17 cellular contexts compared by ENCODE assay signal in the genomic region with DNA sequence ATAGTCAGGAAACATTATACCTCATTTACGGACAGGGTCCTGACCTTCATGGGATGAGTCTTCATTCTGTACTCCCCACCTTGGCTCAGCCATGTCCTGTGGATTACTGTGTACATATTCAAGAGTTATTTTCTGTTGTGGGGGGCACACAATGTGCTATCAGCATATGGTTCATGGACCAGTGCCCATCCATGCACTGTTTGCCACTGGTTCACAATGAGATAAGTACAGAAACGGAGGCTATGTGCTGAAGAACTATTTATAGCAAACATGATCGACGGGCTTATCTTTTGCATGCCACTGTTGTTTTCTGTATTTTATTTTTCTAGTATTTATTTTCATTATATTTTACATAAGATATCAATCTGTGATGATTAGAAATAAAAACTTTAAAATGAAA. TPM values are rescaled to one million over a fixed set of nuclear protein-coding genes. Genes with fewer than 3 reads are reported as not detected.
DNase-seq lines count a peak whose midpoint lies in the region; ATAC-seq and TF ChIP-seq lines count a peak whose summit lies in the region.
"Had no signal": no experiment of that assay in that cellular context is flagged by ENCODE, and none has a peak within 500 bp of the region (broad histone marks: within the 10 kb centered on the region; RNA-seq: fewer than 3 reads in every experiment).

No MANE protein-coding gene starts in this region.

- no peak overlapping the region for H3K27ac ChIP-seq in left ventricle myocardium inferior (replicated peaks)
- H3K27ac ChIP-seq in duodenal mucosa (ENCODE audit: low read depth, low read length): peak overlapping the region; percentile 30
- no peak overlapping the region for H3K27ac ChIP-seq in mesenchymal stem cell (ENCODE audit: low read length, poor library complexity, severe bottlenecking)
- H3K27ac ChIP-seq in urinary bladder (ENCODE audit: low read depth): peak overlapping the region; percentile 56

- no peak overlapping the region for H2BK120ac ChIP-seq in mesenchymal stem cell (ENCODE audit: low read depth, low read length)

- H3K9me3 ChIP-seq in left ventricle myocardium inferior (replicated peaks) (no peaks in the 10 kb centered on the region), duodenal mucosa (ENCODE audit: control insufficient read depth in 1 of 2, low read length in 2 of 2) (no peaks in the 10 kb centered on the region), mesenchymal stem cell (ENCODE audit: control insufficient read depth, low read length) (no peaks in the 10 kb centered on the region)
- H3K9me3 ChIP-seq: Peyer's patch had no signal

- H3K27me3 ChIP-seq in left ventricle myocardium inferior (ENCODE audit: low read depth) (no peaks in the 10 kb centered on the region), duodenal mucosa (ENCODE audit: control insufficient read depth in 1 of 2, insufficient read depth in 2 of 2, low read length in 2 of 2) (no peaks in the 10 kb centered on the region), mesenchymal stem cell (ENCODE audit: control insufficient read depth in 1 of 2, insufficient read depth in 1 of 2, low read length in 2 of 2) (no peaks in the 10 kb centered on the region)
- H3K27me3 ChIP-seq: Peyer's patch had no signal

- H3K9ac ChIP-seq in duodenal mucosa (ENCODE audit: low read depth in 1 of 2, low read length in 2 of 2): no peak overlapping the region
- no peak overlapping the region for H3K9ac ChIP-seq in mesenchymal stem cell (ENCODE audit: low read length)

- no peak overlapping the region for H3K23ac ChIP-seq in mesenchymal stem cell (ENCODE audit: low read length in 2 of 2)

- intact Hi-C loops in left ventricle myocardium superior (cut with micrococcal nuclease) (no loop called here), left ventricle myocardium inferior (cut with micrococcal nuclease) (no loop called here)

- peak; percentile 60 for ATAC-seq in left ventricle myocardium superior
- no peak for ATAC-seq in GM21515 (IDR thresholded peaks at IDR 0.05; ENCODE audit: unreplicated experiment)
- no peak for ATAC-seq in HG03139 (IDR thresholded peaks at IDR 0.05; ENCODE audit: unreplicated experiment)

- no peak overlapping the region for H3K18ac ChIP-seq in mesenchymal stem cell (ENCODE audit: low read depth in 1 of 2, low read length in 2 of 2)

- H2BK15ac ChIP-seq in mesenchymal stem cell (ENCODE audit: low read depth, poor library complexity, severe bottlenecking): peak overlapping the region; percentile 62

- H2AK5ac ChIP-seq in mesenchymal stem cell (ENCODE audit: low read length, severe bottlenecking): no peak overlapping the region

- H3K36me3 ChIP-seq in left ventricle myocardium inferior (no peaks in the 10 kb centered on the region), duodenal mucosa (ENCODE audit: control insufficient read depth in 1 of 2, insufficient read depth in 2 of 2, low read length in 2 of 2) (no peaks in the 10 kb centered on the region), mesenchymal stem cell (ENCODE audit: control insufficient read depth in 1 of 2, insufficient read depth in 2 of 2, low read depth in 1 of 2, low read length in 2 of 2) (no peaks in the 10 kb centered on the region), urinary bladder (ENCODE audit: insufficient read depth) (no peaks in the 10 kb centered on the region)
- H3K36me3 ChIP-seq: Peyer's patch had no signal

- H4K91ac ChIP-seq in mesenchymal stem cell (ENCODE audit: low read length): no peak overlapping the region

- no peak overlapping the region for H2BK5ac ChIP-seq in mesenchymal stem cell (ENCODE audit: low read depth, low read length, poor library complexity, severe bottlenecking)

- H3K4ac ChIP-seq in mesenchymal stem cell (ENCODE audit: low read depth in 1 of 2, low read length in 2 of 2): no peak overlapping the region

- H2AFZ ChIP-seq in mesenchymal stem cell (ENCODE audit: low read depth, low read length): no peak overlapping the region

- TF ChIP-seq CTCF in left ventricle myocardium inferior (IDR thresholded peaks at IDR 0.05; ENCODE audit: borderline replicate concordance): no peak

- H4K8ac ChIP-seq in mesenchymal stem cell (ENCODE audit: low read length): no peak overlapping the region

- H3K4me2 ChIP-seq in mesenchymal stem cell (ENCODE audit: low read length, poor library complexity, severe bottlenecking): no peak overlapping the region

- no peak overlapping the region for H2BK12ac ChIP-seq in mesenchymal stem cell (ENCODE audit: low read length in 2 of 2)

- H3K79me1 ChIP-seq in mesenchymal stem cell (replicated peaks; ENCODE audit: low read length, poor library complexity, severe bottlenecking): no peaks in the 10 kb centered on the region

- WGBS in mesenchymal stem cell: 86% methylated on average over 1 of the region's 4 CpGs
- WGBS in urinary bladder: 72% methylated on average over 4 of the region's 4 CpGs

- no peak overlapping the region for H3K4me3 ChIP-seq in left ventricle myocardium inferior
- H3K4me3 ChIP-seq in duodenal mucosa (ENCODE audit: low read depth in 1 of 2, low read length in 2 of 2): no peak overlapping the region
- no peak overlapping the region for H3K4me3 ChIP-seq in mesenchymal stem cell (ENCODE audit: insufficient read depth in 1 of 2, low read depth in 1 of 2, low read length in 2 of 2)
- no peak overlapping the region for H3K4me3 ChIP-seq in urinary bladder (ENCODE audit: low read depth, low read length)
- H3K4me3 ChIP-seq: Peyer's patch had no signal

- DNase-seq in left ventricle myocardium superior (no peak), left ventricle myocardium inferior (no peak), mesenchymal stem cell (no peak), dedifferentiated amniotic fluid mesenchymal stem cell (ENCODE audit: extremely low spot score) (no peak)
- DNase-seq: C1 segment of cervical spinal cord, DMS79, H7, KG1, NCI-H1092 treated with DMSO at 0.1 percent for 48 hours, NCI-H1694 treated with DMSO at 0.1 percent for 48 hours, NCI-H446, NCI-H748 treated with DMSO at 0.1 percent for 48 hours, Peyer's patch had no signal

- no peak overlapping the region for H3K14ac ChIP-seq in mesenchymal stem cell (ENCODE audit: low read length in 2 of 2)

- H3K4me1 ChIP-seq in left ventricle myocardium inferior (peaks cover 39% of the 10 kb centered on the region), duodenal mucosa (ENCODE audit: control insufficient read depth in 1 of 2, insufficient read depth in 2 of 2, low read length in 2 of 2) (peaks cover 41 to 55% of the 10 kb centered on the region in 2 donors), mesenchymal stem cell (ENCODE audit: control insufficient read depth, insufficient read depth, low read depth, low read length) (peaks cover 1% of the 10 kb centered on the region), urinary bladder (ENCODE audit: insufficient read depth) (peaks cover 1% of the 10 kb centered on the region)

RNA-seq across cellular contexts. Expression of a gene that starts 56.4 kb away (rescaled TPM):
- total RNA-seq in left ventricle myocardium superior (0.30 TPM), left ventricle myocardium inferior (0.63 TPM), urinary bladder (4.1 TPM)
- 0.03 TPM for polyA plus RNA-seq in mesenchymal stem cell (2013, experiment 1 of 2)
- polyA plus RNA-seq in mesenchymal stem cell (2013, experiment 2 of 2): 0.03 TPM
- polyA plus RNA-seq in urinary bladder: 2.3 TPM
- total RNA-seq: H7 had no signal

Comparison
In these comparisons a context has a peak if more than half of its experiments do, and no peak if none do; other contexts are left out.
1. H3K27ac ChIP-seq: peak in duodenal mucosa (single experiment) and urinary bladder (single experiment); none in left ventricle myocardium inferior (single experiment) and mesenchymal stem cell (single experiment).